1 cellular context compared by ENCODE assay signal in genomic region chr18:526681-527080, GRCh38.
TF ChIP-seq lines count a peak whose summit lies in the region.

No MANE protein-coding gene starts in this region.

TF ChIP-seq in GM23338, 12 proteins besides CTCF, POLR2A, EP300 and RAD21 (continued from another document):
- TF ChIP-seq ZNF462 (CRISPR knock-in tag; IDR thresholded peaks at IDR 0.05), result no peak
- no peak for TF ChIP-seq CREB1 (CRISPR knock-in tag; IDR thresholded peaks at IDR 0.05; ENCODE audit: low read depth)
- TF ChIP-seq NANOG (IDR thresholded peaks at IDR 0.05; ENCODE audit: borderline replicate concordance), result no peak
- no peak for TF ChIP-seq JUNB (IDR thresholded peaks at IDR 0.05; ENCODE audit: unreplicated experiment)
